In the genomic region with DNA sequence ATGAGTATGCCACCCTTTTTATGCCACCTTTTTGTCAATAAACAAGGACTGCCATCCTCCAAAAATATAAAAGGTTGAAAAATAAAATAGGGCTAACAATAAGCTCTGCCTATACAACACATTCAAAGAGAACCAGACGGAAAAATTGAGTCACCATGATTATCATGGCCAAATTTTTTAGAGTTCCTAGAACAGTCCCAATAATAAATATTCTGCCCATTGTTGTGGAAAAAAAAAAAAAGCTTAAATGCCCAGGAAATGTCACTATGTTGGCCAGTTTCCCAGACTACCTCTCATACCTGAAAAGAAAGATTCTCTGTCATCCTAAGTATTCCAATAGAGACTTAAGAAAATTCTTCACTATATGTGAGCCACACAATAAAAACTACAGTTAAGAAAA, we compare ENCODE assay signal across 22 cellular contexts.
DNase-seq lines count a peak whose midpoint lies in the region; ATAC-seq, FAIRE-seq and TF ChIP-seq lines count a peak whose summit lies in the region.
"Had no signal": no experiment of that assay in that cellular context is flagged by ENCODE, and none has a peak within 500 bp of the region (broad histone marks: within the 10 kb centered on the region; RNA-seq: fewer than 3 reads in every experiment).

No MANE protein-coding gene starts in this region.

- in situ Hi-C loops in G401 (cut with HindIII; ENCODE audit: low sequenced_read_pairs): no loop called here
- in situ Hi-C loops in astrocyte of the spinal cord (cut with HindIII; ENCODE audit: low sequenced_read_pairs): no loop called here

- CTCF ChIA-PET in PC-3 (lab: Charles Lee): no interaction called here

- no peak overlapping the region for H3K4me2 ChIP-seq in PC-3 (ENCODE audit: low read length)
- H3K4me2 ChIP-seq: BLaER1, GM23338 had no signal

- H3K4me3 ChIP-seq in PC-3 (ENCODE audit: low read length) (no peak overlapping the region), astrocyte of the spinal cord (ENCODE audit: low read depth, low read length) (no peak overlapping the region), mucosa of descending colon (no peak overlapping the region)
- H3K4me3 ChIP-seq: BLaER1, GM12878, GM23338, HAP-1 had no signal

- no peaks in the 10 kb centered on the region for H3K36me3 ChIP-seq in PC-3 (ENCODE audit: low read depth, low read length)
- no peaks in the 10 kb centered on the region for H3K36me3 ChIP-seq in mucosa of descending colon (ENCODE audit: low read depth)
- H3K36me3 ChIP-seq: BLaER1, HAP-1 had no signal

- FAIRE-seq in H54 (lab: Jason Lieb, UNC): no peak
- FAIRE-seq: A204.1, GM12878 had no signal

- no peak overlapping the region for H2AFZ ChIP-seq in PC-3 (ENCODE audit: low read length)
- H2AFZ ChIP-seq: GM23338 had no signal

- no peak for TF ChIP-seq POLR2A in H54 (IDR thresholded peaks at IDR 0.05; ENCODE audit: low read depth, low read length)

- TF ChIP-seq CTCF in PC-3 (conservative IDR thresholded peaks at IDR 0.05; ENCODE audit: low read depth, low read length): no peak
- no peak for TF ChIP-seq CTCF in astrocyte of the spinal cord (IDR thresholded peaks at IDR 0.05; ENCODE audit: low read depth, low read length)
- TF ChIP-seq CTCF in mucosa of descending colon (IDR thresholded peaks at IDR 0.05): no peak

- DNase-seq in G401 (ENCODE audit: low spot score): peak; percentile 49
- peak; percentile 84 for DNase-seq in PC-3
- peak; percentile 7 for DNase-seq in astrocyte of the spinal cord (ENCODE audit: low read depth, low spot score)
- DNase-seq in cerebellum (ENCODE audit: low spot score): peak; percentile 21
- DNase-seq in H54 (ENCODE audit: insufficient read length, low spot score): no peak
- DNase-seq in NCI-H1092 treated with DMSO at 0.1 percent for 48 hours (lab: John Stamatoyannopoulos, UW): no peak
- DNase-seq in effector CD4-positive, alpha-beta T cell: no peak
- no peak for DNase-seq in mucosa of descending colon
- DNase-seq: Caco-2; CD4-positive, CD25-positive, alpha-beta regulatory T cell; CD8-positive, alpha-beta T cell; DMS153; DND-41; GDM1; HFFc6 had no signal

- H3K27me3 ChIP-seq in PC-3 (ENCODE audit: low read length): no peaks in the 10 kb centered on the region
- H3K27me3 ChIP-seq: BLaER1 had no signal

- H3K9me3 ChIP-seq in PC-3 (ENCODE audit: low read length) (no peaks in the 10 kb centered on the region), mucosa of descending colon (no peaks in the 10 kb centered on the region)
- H3K9me3 ChIP-seq: BLaER1, HAP-1 had no signal

- no peaks in the 10 kb centered on the region for H3K9me2 ChIP-seq in PC-3 (replicated peaks; ENCODE audit: low read length)

- H3K27ac ChIP-seq in PC-3 (ENCODE audit: low read length): no peak overlapping the region
- H3K27ac ChIP-seq: 22Rv1, BLaER1, C4-2B had no signal

- H3F3A ChIP-seq in PC-3 (ENCODE audit: low read length, unreplicated experiment): no peaks in the 10 kb centered on the region

- no peak overlapping the region for H3K9ac ChIP-seq in PC-3 (ENCODE audit: low read length)
- H3K9ac ChIP-seq: BLaER1 had no signal

- ATAC-seq in PC-3: no peak
- ATAC-seq in mucosa of descending colon: no peak
- ATAC-seq: CD8-positive, alpha-beta T cell; GM12878; GM23338 had no signal

- H3K79me2 ChIP-seq in PC-3 (ENCODE audit: low read length): no peaks in the 10 kb centered on the region

- no TSS peak for BruUV-seq in PC-3 (replicated peaks; lab: Mats Ljungman, UMichigan)

- intact Hi-C loops in PC-3 (cut with micrococcal nuclease) (loop anchor here (5.0 kb wide), 1 partner anchor 337 kb away; no protein-coding TSS in a partner anchor), mucosa of descending colon (cut with DNase I, micrococcal nuclease) (no loop called here)

- peaks cover 28% of the 10 kb centered on the region for H3K4me1 ChIP-seq in PC-3 (ENCODE audit: insufficient read depth, low read length)
- H3K4me1 ChIP-seq in mucosa of descending colon (ENCODE audit: low read depth): no peaks in the 10 kb centered on the region
- H3K4me1 ChIP-seq: BLaER1, HAP-1 had no signal

- POLR2A ChIA-PET in PC-3 (lab: Charles Lee; ENCODE audit: unreplicated experiment): no interaction called here

- H4K20me1 ChIP-seq in PC-3 (ENCODE audit: low read length): no peaks in the 10 kb centered on the region
- H4K20me1 ChIP-seq: BLaER1 had no signal

Comparison
In these comparisons a context has a peak if more than half of its experiments do, and no peak if none do; other contexts are left out.
1. DNase-seq: peak in G401 (single experiment), PC-3 (single experiment), astrocyte of the spinal cord (single experiment) and cerebellum (single experiment); none in H54 (single experiment), NCI-H1092 treated with DMSO at 0.1 percent for 48 hours (single experiment), effector CD4-positive, alpha-beta T cell (single experiment) and mucosa of descending colon (0 of 3).